8 cellular contexts compared by ENCODE assay signal in the genomic region with DNA sequence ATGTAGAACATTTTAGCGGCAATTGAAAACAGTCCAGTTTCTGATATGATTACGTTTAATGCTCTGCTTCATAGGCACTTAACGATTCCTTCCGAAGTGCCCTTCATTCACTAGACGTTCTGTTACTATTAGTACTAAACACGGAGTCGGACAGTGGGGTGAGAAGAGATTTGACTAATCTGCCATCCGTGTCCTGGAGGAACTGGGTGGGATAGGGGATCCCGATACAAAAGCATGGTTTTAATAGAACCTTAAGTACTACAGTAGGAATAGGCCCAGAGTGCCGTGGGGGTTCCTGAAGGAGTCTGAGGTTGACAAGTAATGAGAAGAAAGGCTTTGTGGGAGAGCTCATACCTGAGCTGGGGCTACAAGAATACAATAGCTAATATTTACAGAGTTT. TPM values are rescaled to one million over a fixed set of nuclear protein-coding genes. Genes with fewer than 3 reads are reported as not detected.
A peak's percentile ranks its signal among the peaks of the same experiment; 100 is the strongest.
DNase-seq lines count a peak whose midpoint lies in the region; ATAC-seq and TF ChIP-seq lines count a peak whose summit lies in the region.

No MANE protein-coding gene starts in this region.

- H3K4me1 ChIP-seq in CD8-positive, alpha-beta memory T cell (ENCODE audit: insufficient read depth, low read length), result peaks cover 16% of the 10 kb centered on the region
- H3K4me1 ChIP-seq in duodenal mucosa (ENCODE audit: control insufficient read depth in 1 of 2, insufficient read depth in 2 of 2, low read length in 2 of 2) (peaks cover 14% of the 10 kb centered on the region in 2 donors), neural progenitor cell (peaks cover 12% of the 10 kb centered on the region)

- H3K9ac ChIP-seq in duodenal mucosa (ENCODE audit: low read depth in 1 of 2, low read length in 2 of 2) (peak overlapping the region; percentile 16 to 72), neural progenitor cell (peak overlapping the region; percentile 21)

- TF ChIP-seq CTCF in neural progenitor cell (IDR thresholded peaks at IDR 0.05), result no peak

- peak overlapping the region; percentile 99 for H2AFZ ChIP-seq in neural progenitor cell (replicated peaks)

- H3K79me2 ChIP-seq in neural progenitor cell (ENCODE audit: low read depth), result peaks cover 42% of the 10 kb centered on the region

- H3K4me3 Mint-ChIP-seq in CD8-positive, alpha-beta memory T cell, result peak overlapping the region; percentile 85 to 99 (median 96)
- peak overlapping the region; percentile 95 for H3K4me3 Mint-ChIP-seq in neural progenitor cell

- H3K36me3 Mint-ChIP-seq in CD8-positive, alpha-beta memory T cell, result peaks cover 10 to 14% (median 11%) of the 10 kb centered on the region in 3 donors
- H3K36me3 Mint-ChIP-seq in neural progenitor cell, result peaks cover 15% of the 10 kb centered on the region

- no peaks in the 10 kb centered on the region for H3K9me3 ChIP-seq in CD8-positive, alpha-beta memory T cell (ENCODE audit: low read length)
- H3K9me3 ChIP-seq in MG63, result no peaks in the 10 kb centered on the region
- no peaks in the 10 kb centered on the region for H3K9me3 ChIP-seq in duodenal mucosa (ENCODE audit: control insufficient read depth in 1 of 2, low read length in 2 of 2)
- peaks cover 3% of the 10 kb centered on the region for H3K9me3 ChIP-seq in neural progenitor cell (ENCODE audit: low read depth)

- no peak for DNase-seq in CD8-positive, alpha-beta memory T cell
- no peak for DNase-seq in MG63
- peak; percentile 4 for DNase-seq in neural progenitor cell (ENCODE audit: low spot score)
- DNase-seq in NOMO-1 treated with dmso at 0.1 percent for 144 hours (lab: John Stamatoyannopoulos, UW; ENCODE audit: unreplicated experiment), result no peak
- no peak for DNase-seq in GM19240 (ENCODE audit: insufficient read length, low spot score)

- H3K27ac ChIP-seq in CD8-positive, alpha-beta memory T cell (ENCODE audit: low read depth, low read length), result peak overlapping the region; percentile 89
- no peak overlapping the region for H3K27ac ChIP-seq in duodenal mucosa (ENCODE audit: low read depth, low read length)
- no peak overlapping the region for H3K27ac ChIP-seq in neural progenitor cell

- H4K20me1 ChIP-seq in neural progenitor cell (ENCODE audit: low read depth), result no peaks in the 10 kb centered on the region

- H3K27me3 ChIP-seq in CD8-positive, alpha-beta memory T cell (ENCODE audit: insufficient read depth, low read length, poor library complexity, severe bottlenecking), result no peaks in the 10 kb centered on the region
- no peaks in the 10 kb centered on the region for H3K27me3 ChIP-seq in MG63
- no peaks in the 10 kb centered on the region for H3K27me3 ChIP-seq in duodenal mucosa (ENCODE audit: control insufficient read depth in 1 of 2, insufficient read depth in 2 of 2, low read length in 2 of 2)
- H3K27me3 ChIP-seq in neural progenitor cell, result no peaks in the 10 kb centered on the region

- no peaks in the 10 kb centered on the region for H3K27me3 Mint-ChIP-seq in CD8-positive, alpha-beta memory T cell
- peaks cover 4% of the 10 kb centered on the region for H3K27me3 Mint-ChIP-seq in neural progenitor cell (ENCODE audit: insufficient read depth, low read depth)

- H3K4me2 ChIP-seq in neural progenitor cell, result peak overlapping the region; percentile 94

- peaks cover 0 to 6% (median 2%) of the 10 kb centered on the region in 5 donors for H3K9me3 Mint-ChIP-seq in CD8-positive, alpha-beta memory T cell
- H3K9me3 Mint-ChIP-seq in neural progenitor cell, result peaks cover 12% of the 10 kb centered on the region

- peaks cover 33 to 38% (median 34%) of the 10 kb centered on the region in 3 donors for H3K4me1 Mint-ChIP-seq in CD8-positive, alpha-beta memory T cell
- H3K4me1 Mint-ChIP-seq in neural progenitor cell, result peaks cover 21% of the 10 kb centered on the region

- peak overlapping the region; percentile 91 to 100 (median 98) for H3K27ac Mint-ChIP-seq in CD8-positive, alpha-beta memory T cell
- peak overlapping the region; percentile 94 for H3K27ac Mint-ChIP-seq in neural progenitor cell

- no peak for ATAC-seq in GM18867 (IDR thresholded peaks at IDR 0.05; ENCODE audit: unreplicated experiment)
- ATAC-seq in GM21381 (IDR thresholded peaks at IDR 0.05; ENCODE audit: unreplicated experiment), result no peak

- CTCF ChIA-PET in CD8-positive, alpha-beta memory T cell (lab: Charles Lee), result interaction anchor here (1.4 kb wide), 1 partner anchor 35 kb away, joined by 5 read pairs; no protein-coding TSS in a partner anchor

- H3K4me3 ChIP-seq in CD8-positive, alpha-beta memory T cell (ENCODE audit: low read length), result peak overlapping the region; percentile 99
- H3K4me3 ChIP-seq in MG63 (peak overlapping the region; percentile 95), duodenal mucosa (ENCODE audit: low read depth in 1 of 2, low read length in 2 of 2) (peak overlapping the region; percentile 97 to 99), neural progenitor cell (peak overlapping the region; percentile 78)

- no peaks in the 10 kb centered on the region for H3F3A ChIP-seq in neural progenitor cell (ENCODE audit: low read depth)

- no peaks in the 10 kb centered on the region for H3K36me3 ChIP-seq in CD8-positive, alpha-beta memory T cell (ENCODE audit: insufficient read depth, low read length)
- no peaks in the 10 kb centered on the region for H3K36me3 ChIP-seq in MG63
- H3K36me3 ChIP-seq in duodenal mucosa (ENCODE audit: control insufficient read depth in 1 of 2, insufficient read depth in 2 of 2, low read length in 2 of 2), result no peaks in the 10 kb centered on the region
- no peaks in the 10 kb centered on the region for H3K36me3 ChIP-seq in neural progenitor cell

- POLR2A ChIA-PET in CD8-positive, alpha-beta memory T cell (lab: Charles Lee), result interaction anchor here (0.9 kb wide), 1 partner anchor 126 kb away, joined by 4 read pairs; a partner anchor contains a TSS

RNA-seq across cellular contexts. Expression of a gene that starts 0.6 kb away (rescaled TPM):
- total RNA-seq in CD8-positive, alpha-beta memory T cell, result 10 to 100 TPM; 12.5 to 17.9 TPM
- 4.6 TPM for polyA plus RNA-seq in CD8-positive, alpha-beta memory T cell
- 21.8 and 126 TPM in 2 replicates for total RNA-seq in MG63 (2014; rRNA removed; shearing (Covaris generic); ENCODE audit: low replicate concordance)
- 17.4 and 42.9 TPM in 2 replicates for total RNA-seq in neural progenitor cell (ENCODE audit: low replicate concordance)

RNA-seq across cellular contexts. Expression of a gene that starts 0.7 kb away (rescaled TPM):
- total RNA-seq in CD8-positive, alpha-beta memory T cell, result 10 to 100 TPM; 20.1 to 21.3 TPM
- polyA plus RNA-seq in CD8-positive, alpha-beta memory T cell, result 7.1 TPM
- total RNA-seq in MG63 (2014; rRNA removed; shearing (Covaris generic); ENCODE audit: low replicate concordance), result 11.4 and 28.7 TPM in 2 replicates
- total RNA-seq in neural progenitor cell (ENCODE audit: low replicate concordance), result 33.3 and 33.9 TPM in 2 replicates

RNA-seq across cellular contexts. Expression of a gene that starts 13.3 kb away (rescaled TPM):
- under 1 TPM; 0.22 to 0.39 TPM for total RNA-seq in CD8-positive, alpha-beta memory T cell
- not detected for polyA plus RNA-seq in CD8-positive, alpha-beta memory T cell
- 0.05 TPM in 1 of 2 replicates, not detected in the other for total RNA-seq in MG63 (2014; rRNA removed; shearing (Covaris generic); ENCODE audit: low replicate concordance)
- total RNA-seq in neural progenitor cell (ENCODE audit: low replicate concordance), result 0.19 and 2.5 TPM in 2 replicates
